ENCODE assay signal across 17 cellular contexts in the genomic region with DNA sequence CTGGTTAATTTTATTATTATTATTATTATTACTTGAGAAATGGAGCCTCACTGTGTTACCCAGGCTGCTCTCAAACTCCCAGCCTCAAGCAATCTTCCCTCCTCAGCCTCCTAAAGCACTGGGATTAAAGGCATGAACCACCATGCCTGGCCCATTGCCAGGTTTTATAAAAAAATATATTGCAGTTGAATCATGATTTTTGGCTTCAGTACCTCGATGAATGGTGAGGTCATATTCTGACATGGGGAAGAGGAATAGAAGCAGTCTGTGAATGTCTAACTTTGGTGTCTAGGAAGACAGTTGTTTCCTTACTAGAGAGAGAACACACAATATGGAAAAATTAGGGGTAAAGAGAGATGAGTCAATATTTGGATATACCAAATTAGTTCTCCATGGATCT. TPM values are rescaled to one million over a fixed set of nuclear protein-coding genes. Genes with fewer than 3 reads are reported as not detected.
"Had no signal": no experiment of that assay in that cellular context is flagged by ENCODE, and none has a peak within 500 bp of the region (broad histone marks: within the 10 kb centered on the region; RNA-seq: fewer than 3 reads in every experiment).

No MANE protein-coding gene starts in this region.

- H3K9me3 ChIP-seq: tibial artery had no signal

- H3K36me3 ChIP-seq: spleen, tibial artery had no signal

- DNase-seq: activated CD4-positive, alpha-beta T cell treated with anti-CD3 and anti-CD28 coated beads, Interleukin-2, amount 50 U/mL, for 1 hour; activated naive CD4-positive, alpha-beta T cell treated with anti-CD3 and anti-CD28 coated beads, Interleukin-2, amount 10 ng/mL, durations not matched to agents 7 days and 5 days; activated T-cell treated with anti-CD3 and anti-CD28 coated beads for 4 hours; effector memory CD4-positive, alpha-beta T cell; erythroblast; glutamatergic neuron; immature natural killer cell; mesenchymal stem cell; nephron progenitor cell; stimulated activated CD4-positive, alpha-beta T cell treated with anti-CD3 and anti-CD28 coated beads, Interleukin-1b, Interleukin-23, amount 100 ng/mL, for 48 hours; T-helper 1 cell had no signal

- H3K4me1 Mint-ChIP-seq: activated naive CD4-positive, alpha-beta T cell treated with anti-CD3 and anti-CD28 coated beads, Interleukin-2, amount 10 ng/mL, durations not matched to agents 7 days and 5 days; central memory CD8-positive, alpha-beta T cell; immature natural killer cell; nephron progenitor cell had no signal

- H3K9me3 Mint-ChIP-seq: activated naive CD4-positive, alpha-beta T cell treated with anti-CD3 and anti-CD28 coated beads, Interleukin-2, amount 10 ng/mL, durations not matched to agents 7 days and 5 days; activated T-helper 2 cell treated with anti-CD3 and anti-CD28 coated beads, Interferon-gamma antibody, Interleukin-2, Interleukin-4, amounts not matched to agents 10 μg/mL and 5 μg/mL and 100 μg/mL, durations not matched to agents 14 hours and 24 hours and 36 hours; stimulated activated memory B cell treated with anti-CD40 and anti-IgM and Interleukin-4, amounts not matched to agents 10 μg/mL and 1 μg/mL and 100 μg/mL, for 72 hours had no signal

- H3K4me1 ChIP-seq: spleen had no signal

- H3K4me3 ChIP-seq: spleen, tibial artery had no signal

- H3K27me3 Mint-ChIP-seq: activated naive CD4-positive, alpha-beta T cell treated with anti-CD3 and anti-CD28 coated beads, Interleukin-2, amount 10 ng/mL, durations not matched to agents 7 days and 5 days; central memory CD8-positive, alpha-beta T cell; stimulated activated memory B cell treated with anti-CD40 and anti-IgM and Interleukin-4, amounts not matched to agents 10 μg/mL and 1 μg/mL and 100 μg/mL, for 72 hours had no signal

- H3K27ac Mint-ChIP-seq: activated naive CD4-positive, alpha-beta T cell treated with anti-CD3 and anti-CD28 coated beads, Interleukin-2, amount 10 ng/mL, durations not matched to agents 7 days and 5 days; activated T-helper 2 cell treated with anti-CD3 and anti-CD28 coated beads, Interferon-gamma antibody, Interleukin-2, Interleukin-4, amounts not matched to agents 10 μg/mL and 5 μg/mL and 100 μg/mL, durations not matched to agents 14 hours and 24 hours and 36 hours; immature natural killer cell; nephron progenitor cell; stimulated activated memory B cell treated with anti-CD40 and anti-IgM and Interleukin-4, amounts not matched to agents 10 μg/mL and 1 μg/mL and 100 μg/mL, for 72 hours had no signal

- H3K27ac ChIP-seq: spleen, tibial artery had no signal

- ATAC-seq: sciatic nerve; stimulated activated memory B cell treated with anti-CD40 and anti-IgM and Interleukin-4, amounts not matched to agents 10 μg/mL and 1 μg/mL and 100 μg/mL, for 72 hours had no signal

- H3K36me3 Mint-ChIP-seq: activated naive CD4-positive, alpha-beta T cell treated with anti-CD3 and anti-CD28 coated beads, Interleukin-2, amount 10 ng/mL, durations not matched to agents 7 days and 5 days; immature natural killer cell; stimulated activated memory B cell treated with anti-CD40 and anti-IgM and Interleukin-4, amounts not matched to agents 10 μg/mL and 1 μg/mL and 100 μg/mL, for 72 hours had no signal

- H3K27me3 ChIP-seq: spleen, tibial artery had no signal

- H3K4me3 Mint-ChIP-seq: activated naive CD4-positive, alpha-beta T cell treated with anti-CD3 and anti-CD28 coated beads, Interleukin-2, amount 10 ng/mL, durations not matched to agents 7 days and 5 days; central memory CD8-positive, alpha-beta T cell; immature natural killer cell; nephron progenitor cell; stimulated activated memory B cell treated with anti-CD40 and anti-IgM and Interleukin-4, amounts not matched to agents 10 μg/mL and 1 μg/mL and 100 μg/mL, for 72 hours had no signal

RNA-seq across cellular contexts. Expression of a gene that starts 32.0 kb away (rescaled TPM):
- total RNA-seq: activated T-helper 2 cell treated with anti-CD3 and anti-CD28 coated beads, Interferon-gamma antibody, Interleukin-2, Interleukin-4, amounts not matched to agents 10 μg/mL and 5 μg/mL and 100 μg/mL, durations not matched to agents 14 hours and 24 hours and 36 hours had no signal
